Comparison of ENCODE assay signal across 1 cellular context in the genomic region with DNA sequence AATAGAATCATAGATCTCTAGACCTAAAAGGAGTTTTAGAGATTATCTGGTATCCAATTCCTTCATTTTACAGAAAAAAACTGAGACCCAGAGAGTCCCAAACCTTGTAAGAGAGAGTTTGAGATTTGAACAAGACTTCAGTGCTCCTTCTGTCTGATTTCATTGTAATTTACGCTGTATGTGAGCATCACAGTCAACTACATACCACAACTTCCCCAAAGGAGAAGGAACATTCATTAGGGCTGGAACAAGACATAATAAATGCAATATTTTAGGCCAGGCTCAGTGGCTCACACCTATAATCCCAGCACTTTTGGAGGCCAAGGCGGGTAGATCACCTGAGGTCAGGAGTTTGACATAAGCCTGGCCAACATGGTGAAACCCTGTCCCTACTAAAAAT.
A peak's percentile ranks its signal among the peaks of the same experiment; 100 is the strongest.
TF ChIP-seq lines count a peak whose summit lies in the region.

No MANE protein-coding gene starts in this region.

TF ChIP-seq in K562, 482 proteins besides CTCF, POLR2A, EP300 and RAD21 (continued from another document):
- TF ChIP-seq IFI16 (CRISPR knock-in tag; IDR thresholded peaks at IDR 0.05) = no peak
- TF ChIP-seq, protein P1, sequence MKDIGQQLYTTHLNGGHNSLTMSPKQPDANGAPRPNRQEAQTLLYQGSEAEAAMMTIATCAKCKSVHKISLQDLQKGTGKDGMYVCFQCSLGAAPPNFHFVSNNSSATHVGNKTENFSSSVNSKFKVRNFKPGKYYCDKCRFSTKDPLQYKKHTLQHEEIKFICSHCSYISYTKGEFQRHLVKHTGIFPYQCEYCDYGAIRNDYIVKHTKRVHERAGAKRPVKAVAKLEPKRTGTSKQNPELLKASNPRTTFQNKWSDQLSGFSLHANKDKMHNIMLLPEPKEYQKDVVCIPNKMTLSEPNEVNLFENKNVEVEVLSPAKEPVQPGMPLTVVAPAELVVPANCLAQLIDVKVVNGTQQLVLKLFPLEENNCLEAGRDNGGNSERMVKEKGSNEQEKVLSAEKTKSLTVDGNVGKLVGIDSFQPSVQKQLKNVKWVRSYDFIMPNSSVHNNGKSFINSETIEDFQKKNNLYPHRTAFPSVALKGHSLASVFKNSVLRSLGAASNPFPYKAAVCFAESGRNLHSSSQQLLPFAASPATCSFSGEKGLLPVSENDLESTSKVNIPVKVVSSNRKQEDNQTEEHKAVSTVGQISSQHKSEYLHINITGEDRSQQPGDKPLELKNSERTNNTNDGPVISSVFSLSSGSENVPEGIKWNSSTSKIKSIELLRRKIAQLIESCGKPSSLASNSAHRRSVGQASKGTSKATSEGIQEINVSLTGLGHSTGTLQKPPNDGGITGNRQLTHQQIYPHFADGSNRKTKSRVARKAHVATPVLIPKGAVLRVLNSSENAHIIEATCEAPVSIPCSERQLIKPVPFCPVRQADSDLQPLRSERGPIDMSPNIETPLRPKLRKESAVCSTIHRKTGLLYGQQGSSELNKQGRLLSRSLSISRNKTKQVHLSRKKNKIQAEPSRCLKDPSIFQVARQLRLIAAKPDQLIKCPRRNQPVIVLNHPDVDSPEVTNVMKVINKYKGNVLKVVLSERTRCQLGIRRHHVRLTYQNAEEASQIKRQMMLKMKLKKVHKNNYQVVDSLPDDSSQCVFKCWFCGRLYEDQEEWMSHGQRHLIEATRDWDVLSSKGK (CRISPR knock-in tag; IDR thresholded peaks at IDR 0.05) = no peak
- no peak for TF ChIP-seq ZNF408 (CRISPR knock-in tag; IDR thresholded peaks at IDR 0.05; ENCODE audit: low read depth)
- TF ChIP-seq MAZ (CRISPR knock-in tag; conservative IDR thresholded peaks at IDR 0.05 in 1 of 2, IDR thresholded peaks at IDR 0.05 in 1 of 2) = peak in 1 of 2 experiments; percentile 16; a peak in 1 of 4 replicates
- peak; percentile 53 for TF ChIP-seq MEIS2 (IDR thresholded peaks at IDR 0.05; ENCODE audit: partially characterized antibody)
- no peak for TF ChIP-seq ZNF695 (CRISPR knock-in tag; IDR thresholded peaks at IDR 0.05)
- TF ChIP-seq, protein P2, sequence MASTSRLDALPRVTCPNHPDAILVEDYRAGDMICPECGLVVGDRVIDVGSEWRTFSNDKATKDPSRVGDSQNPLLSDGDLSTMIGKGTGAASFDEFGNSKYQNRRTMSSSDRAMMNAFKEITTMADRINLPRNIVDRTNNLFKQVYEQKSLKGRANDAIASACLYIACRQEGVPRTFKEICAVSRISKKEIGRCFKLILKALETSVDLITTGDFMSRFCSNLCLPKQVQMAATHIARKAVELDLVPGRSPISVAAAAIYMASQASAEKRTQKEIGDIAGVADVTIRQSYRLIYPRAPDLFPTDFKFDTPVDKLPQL (IDR thresholded peaks at IDR 0.05; ENCODE audit: extremely low read depth, insufficient read length) = no peak
- TF ChIP-seq ESRRA (IDR thresholded peaks at IDR 0.05; ENCODE audit: borderline replicate concordance, low read depth) = no peak
- no peak for TF ChIP-seq PTBP1 (IDR thresholded peaks at IDR 0.05; ENCODE audit: low read depth, low read length)
- peak; percentile 62; the same call in 1 of the 2 replicates for TF ChIP-seq CHCHD3 (CRISPR knock-in tag; IDR thresholded peaks at IDR 0.05)
- no peak for TF ChIP-seq HDAC6 (IDR thresholded peaks at IDR 0.05; ENCODE audit: low read depth, low read length)
- no peak for TF ChIP-seq TCFL5 (CRISPR knock-in tag; conservative IDR thresholded peaks at IDR 0.05)
- TF ChIP-seq TAL1 (IDR thresholded peaks at IDR 0.05) = no peak
- no peak for TF ChIP-seq ZKSCAN1 (IDR thresholded peaks at IDR 0.05; ENCODE audit: low read depth, low read length)
- TF ChIP-seq POLR2G (IDR thresholded peaks at IDR 0.05; ENCODE audit: low read depth, low read length) = no peak
- no peak for TF ChIP-seq RBM22 (IDR thresholded peaks at IDR 0.05; ENCODE audit: low read depth, low read length, poor library complexity, severe bottlenecking)
- TF ChIP-seq HOXB6 (CRISPR knock-in tag; IDR thresholded peaks at IDR 0.05; ENCODE audit: borderline replicate concordance) = no peak
- no peak for TF ChIP-seq SAFB2 (IDR thresholded peaks at IDR 0.05; ENCODE audit: borderline replicate concordance, low read depth, low read length, severe bottlenecking)
- no peak for TF ChIP-seq ZNF707 (CRISPR knock-in tag; conservative IDR thresholded peaks at IDR 0.05)
- no peak for TF ChIP-seq NFIX (CRISPR knock-in tag; IDR thresholded peaks at IDR 0.05; ENCODE audit: low read depth)
- no peak for TF ChIP-seq RNF2 (IDR thresholded peaks at IDR 0.05)
